In the genomic region with DNA sequence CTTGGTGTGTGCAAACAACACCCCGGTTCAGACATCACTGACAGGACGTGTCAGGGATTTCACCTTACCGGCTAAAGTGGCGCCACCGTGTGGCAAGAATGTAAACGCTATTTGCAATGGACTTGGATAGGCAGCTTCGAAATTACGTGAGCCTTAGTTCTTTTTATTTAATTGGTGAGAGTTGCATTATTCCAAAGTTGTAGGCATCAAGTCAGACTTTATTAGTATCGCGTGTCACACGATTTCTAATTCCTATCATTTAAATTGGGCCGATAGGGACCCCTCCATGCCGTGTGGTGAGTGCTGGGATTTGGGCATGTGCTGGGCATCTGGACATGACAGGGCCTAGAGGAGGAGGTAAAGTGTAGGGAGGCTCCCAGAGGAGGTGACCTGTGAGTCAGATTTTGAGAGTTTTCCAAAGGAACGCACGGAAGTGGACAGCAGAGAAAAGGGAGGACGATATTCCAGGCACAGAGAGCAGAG, we compare ENCODE assay signal across 1 cellular context.
TF ChIP-seq lines count a peak whose summit lies in the region.

No MANE protein-coding gene starts in this region.

TF ChIP-seq in HepG2, 621 proteins besides CTCF, POLR2A, EP300 and RAD21 (continued from another document and continues in another):
- TF ChIP-seq, protein P1, sequence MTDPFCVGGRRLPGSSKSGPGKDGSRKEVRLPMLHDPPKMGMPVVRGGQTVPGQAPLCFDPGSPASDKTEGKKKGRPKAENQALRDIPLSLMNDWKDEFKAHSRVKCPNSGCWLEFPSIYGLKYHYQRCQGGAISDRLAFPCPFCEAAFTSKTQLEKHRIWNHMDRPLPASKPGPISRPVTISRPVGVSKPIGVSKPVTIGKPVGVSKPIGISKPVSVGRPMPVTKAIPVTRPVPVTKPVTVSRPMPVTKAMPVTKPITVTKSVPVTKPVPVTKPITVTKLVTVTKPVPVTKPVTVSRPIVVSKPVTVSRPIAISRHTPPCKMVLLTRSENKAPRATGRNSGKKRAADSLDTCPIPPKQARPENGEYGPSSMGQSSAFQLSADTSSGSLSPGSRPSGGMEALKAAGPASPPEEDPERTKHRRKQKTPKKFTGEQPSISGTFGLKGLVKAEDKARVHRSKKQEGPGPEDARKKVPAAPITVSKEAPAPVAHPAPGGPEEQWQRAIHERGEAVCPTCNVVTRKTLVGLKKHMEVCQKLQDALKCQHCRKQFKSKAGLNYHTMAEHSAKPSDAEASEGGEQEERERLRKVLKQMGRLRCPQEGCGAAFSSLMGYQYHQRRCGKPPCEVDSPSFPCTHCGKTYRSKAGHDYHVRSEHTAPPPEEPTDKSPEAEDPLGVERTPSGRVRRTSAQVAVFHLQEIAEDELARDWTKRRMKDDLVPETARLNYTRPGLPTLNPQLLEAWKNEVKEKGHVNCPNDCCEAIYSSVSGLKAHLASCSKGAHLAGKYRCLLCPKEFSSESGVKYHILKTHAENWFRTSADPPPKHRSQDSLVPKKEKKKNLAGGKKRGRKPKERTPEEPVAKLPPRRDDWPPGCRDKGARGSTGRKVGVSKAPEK (CRISPR knock-in tag; IDR thresholded peaks at IDR 0.05; ENCODE audit: borderline replicate concordance), result peak; percentile 49; the same call in 1 of the 2 replicates
- TF ChIP-seq, protein P2, sequence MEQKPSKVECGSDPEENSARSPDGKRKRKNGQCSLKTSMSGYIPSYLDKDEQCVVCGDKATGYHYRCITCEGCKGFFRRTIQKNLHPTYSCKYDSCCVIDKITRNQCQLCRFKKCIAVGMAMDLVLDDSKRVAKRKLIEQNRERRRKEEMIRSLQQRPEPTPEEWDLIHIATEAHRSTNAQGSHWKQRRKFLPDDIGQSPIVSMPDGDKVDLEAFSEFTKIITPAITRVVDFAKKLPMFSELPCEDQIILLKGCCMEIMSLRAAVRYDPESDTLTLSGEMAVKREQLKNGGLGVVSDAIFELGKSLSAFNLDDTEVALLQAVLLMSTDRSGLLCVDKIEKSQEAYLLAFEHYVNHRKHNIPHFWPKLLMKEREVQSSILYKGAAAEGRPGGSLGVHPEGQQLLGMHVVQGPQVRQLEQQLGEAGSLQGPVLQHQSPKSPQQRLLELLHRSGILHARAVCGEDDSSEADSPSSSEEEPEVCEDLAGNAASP (CRISPR knock-in tag; IDR thresholded peaks at IDR 0.05; ENCODE audit: borderline replicate concordance), result peak; percentile 51; the same call in 1 of the 2 replicates
- TF ChIP-seq ZNF564 (CRISPR knock-in tag; IDR thresholded peaks at IDR 0.05) (no peak), ZNF713 (CRISPR knock-in tag; IDR thresholded peaks at IDR 0.05) (no peak), ZNF235 (CRISPR knock-in tag; IDR thresholded peaks at IDR 0.05; ENCODE audit: borderline replicate concordance) (no peak), GTF3A (CRISPR knock-in tag; conservative IDR thresholded peaks at IDR 0.05) (no peak), HDAC2 (CRISPR knock-in tag; IDR thresholded peaks at IDR 0.05) (peak; percentile 74; the same call in 1 of the 2 replicates), ZFY (CRISPR knock-in tag; IDR thresholded peaks at IDR 0.05) (peak; percentile 35), KDM6A (CRISPR knock-in tag; IDR thresholded peaks at IDR 0.05; ENCODE audit: low read depth) (peak; percentile 27; the same call in 1 of the 2 replicates), ZNF282 (IDR thresholded peaks at IDR 0.05; ENCODE audit: partially characterized antibody) (no peak), RBFOX2 (IDR thresholded peaks at IDR 0.05; ENCODE audit: low read depth, low read length) (no peak), MIXL1 (CRISPR knock-in tag; IDR thresholded peaks at IDR 0.05) (peak; percentile 40; the same call in 1 of the 2 replicates), ATRX (CRISPR knock-in tag; IDR thresholded peaks at IDR 0.05; ENCODE audit: borderline replicate concordance) (no peak), ZNF747 (CRISPR knock-in tag; IDR thresholded peaks at IDR 0.05; ENCODE audit: borderline replicate concordance) (no peak), HOXA3 (CRISPR knock-in tag; IDR thresholded peaks at IDR 0.05) (0 out of 2 replicates have a peak, but pooled peaks have one; percentile 15), RXRB (CRISPR knock-in tag; IDR thresholded peaks at IDR 0.05; ENCODE audit: borderline replicate concordance) (peak; percentile 57), NFRKB (IDR thresholded peaks at IDR 0.05) (no peak)
- TF ChIP-seq, protein P3, sequence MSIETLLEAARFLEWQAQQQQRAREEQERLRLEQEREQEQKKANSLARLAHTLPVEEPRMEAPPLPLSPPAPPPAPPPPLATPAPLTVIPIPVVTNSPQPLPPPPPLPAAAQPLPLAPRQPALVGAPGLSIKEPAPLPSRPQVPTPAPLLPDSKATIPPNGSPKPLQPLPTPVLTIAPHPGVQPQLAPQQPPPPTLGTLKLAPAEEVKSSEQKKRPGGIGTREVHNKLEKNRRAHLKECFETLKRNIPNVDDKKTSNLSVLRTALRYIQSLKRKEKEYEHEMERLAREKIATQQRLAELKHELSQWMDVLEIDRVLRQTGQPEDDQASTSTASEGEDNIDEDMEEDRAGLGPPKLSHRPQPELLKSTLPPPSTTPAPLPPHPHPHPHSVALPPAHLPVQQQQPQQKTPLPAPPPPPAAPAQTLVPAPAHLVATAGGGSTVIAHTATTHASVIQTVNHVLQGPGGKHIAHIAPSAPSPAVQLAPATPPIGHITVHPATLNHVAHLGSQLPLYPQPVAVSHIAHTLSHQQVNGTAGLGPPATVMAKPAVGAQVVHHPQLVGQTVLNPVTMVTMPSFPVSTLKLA (IDR thresholded peaks at IDR 0.05), result no peak
- TF ChIP-seq, protein P4, sequence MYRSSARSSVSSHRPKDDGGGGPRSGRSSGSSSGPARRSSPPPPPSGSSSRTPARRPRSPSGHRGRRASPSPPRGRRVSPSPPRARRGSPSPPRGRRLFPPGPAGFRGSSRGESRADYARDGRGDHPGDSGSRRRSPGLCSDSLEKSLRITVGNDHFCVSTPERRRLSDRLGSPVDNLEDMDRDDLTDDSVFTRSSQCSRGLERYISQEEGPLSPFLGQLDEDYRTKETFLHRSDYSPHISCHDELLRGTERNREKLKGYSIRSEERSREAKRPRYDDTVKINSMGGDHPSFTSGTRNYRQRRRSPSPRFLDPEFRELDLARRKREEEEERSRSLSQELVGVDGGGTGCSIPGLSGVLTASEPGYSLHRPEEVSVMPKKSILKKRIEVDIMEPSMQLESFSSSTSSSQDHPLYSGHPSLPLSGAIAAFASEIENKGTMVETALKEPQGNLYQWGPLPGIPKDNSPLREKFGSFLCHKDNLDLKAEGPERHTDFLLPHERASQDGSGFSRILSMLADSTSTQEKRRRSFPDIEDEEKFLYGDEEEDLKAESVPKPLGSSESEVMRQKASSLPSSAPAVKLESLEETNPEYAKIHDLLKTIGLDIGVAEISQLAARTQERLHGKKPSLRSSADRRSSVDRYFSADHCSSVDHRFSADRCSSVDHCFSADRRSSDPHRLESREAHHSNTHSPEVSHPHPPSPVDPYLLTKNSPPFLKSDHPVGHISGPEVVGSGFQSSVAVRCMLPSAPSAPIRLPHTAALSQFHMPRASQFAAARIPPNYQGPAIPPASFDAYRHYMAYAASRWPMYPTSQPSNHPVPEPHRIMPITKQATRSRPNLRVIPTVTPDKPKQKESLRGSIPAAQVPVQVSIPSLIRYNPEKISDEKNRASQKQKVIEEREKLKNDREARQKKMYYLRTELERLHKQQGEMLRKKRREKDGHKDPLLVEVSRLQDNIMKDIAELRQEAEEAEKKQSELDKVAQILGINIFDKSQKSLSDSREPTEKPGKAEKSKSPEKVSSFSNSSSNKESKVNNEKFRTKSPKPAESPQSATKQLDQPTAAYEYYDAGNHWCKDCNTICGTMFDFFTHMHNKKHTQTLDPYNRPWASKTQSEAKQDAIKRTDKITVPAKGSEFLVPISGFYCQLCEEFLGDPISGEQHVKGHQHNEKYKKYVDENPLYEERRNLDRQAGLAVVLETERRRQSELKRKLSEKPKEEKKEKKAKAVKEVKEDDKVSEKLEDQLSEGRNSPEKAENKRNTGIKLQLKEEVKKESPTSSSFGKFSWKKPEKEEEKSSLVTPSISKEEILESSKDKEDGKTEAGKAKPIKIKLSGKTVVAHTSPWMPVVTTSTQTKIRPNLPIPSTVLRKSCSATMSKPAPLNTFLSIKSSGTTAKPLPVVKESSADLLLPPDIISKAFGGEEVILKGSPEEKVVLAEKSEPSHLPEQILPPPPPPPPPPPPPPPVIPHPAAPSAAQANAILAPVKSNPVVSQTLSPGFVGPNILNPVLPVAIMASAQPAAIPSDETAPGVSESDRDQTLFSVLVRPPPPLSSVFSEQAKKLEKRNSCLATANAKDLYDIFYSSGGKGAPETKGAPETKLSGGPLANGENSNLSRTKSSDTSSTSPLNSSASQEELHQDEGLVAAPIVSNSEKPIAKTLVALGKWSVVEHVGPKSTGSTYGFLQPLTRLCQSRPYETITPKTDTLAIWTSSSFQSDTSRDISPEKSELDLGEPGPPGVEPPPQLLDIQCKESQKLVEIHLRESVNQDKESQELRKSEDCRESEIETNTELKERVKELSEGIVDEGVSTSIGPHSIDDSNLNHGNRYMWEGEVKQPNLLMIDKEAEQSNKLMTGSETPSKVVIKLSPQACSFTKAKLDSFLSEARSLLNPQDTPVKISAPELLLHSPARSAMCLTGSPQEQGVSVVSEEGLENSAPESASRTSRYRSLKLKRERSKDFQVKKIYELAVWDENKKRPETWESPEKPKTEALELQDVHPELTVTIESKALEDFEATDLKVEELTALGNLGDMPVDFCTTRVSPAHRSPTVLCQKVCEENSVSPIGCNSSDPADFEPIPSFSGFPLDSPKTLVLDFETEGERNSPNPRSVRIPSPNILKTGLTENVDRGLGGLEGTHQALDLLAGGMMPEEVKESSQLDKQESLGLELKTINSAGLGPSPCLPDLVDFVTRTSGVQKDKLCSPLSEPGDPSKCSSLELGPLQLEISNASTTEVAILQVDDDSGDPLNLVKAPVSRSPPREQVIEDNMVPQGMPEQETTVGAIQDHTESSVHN (CRISPR knock-in tag; IDR thresholded peaks at IDR 0.05), result no peak
- TF ChIP-seq, protein P5, sequence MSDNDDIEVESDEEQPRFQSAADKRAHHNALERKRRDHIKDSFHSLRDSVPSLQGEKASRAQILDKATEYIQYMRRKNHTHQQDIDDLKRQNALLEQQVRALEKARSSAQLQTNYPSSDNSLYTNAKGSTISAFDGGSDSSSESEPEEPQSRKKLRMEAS (IDR thresholded peaks at IDR 0.05), result peak; percentile 47
- TF ChIP-seq, protein P6, sequence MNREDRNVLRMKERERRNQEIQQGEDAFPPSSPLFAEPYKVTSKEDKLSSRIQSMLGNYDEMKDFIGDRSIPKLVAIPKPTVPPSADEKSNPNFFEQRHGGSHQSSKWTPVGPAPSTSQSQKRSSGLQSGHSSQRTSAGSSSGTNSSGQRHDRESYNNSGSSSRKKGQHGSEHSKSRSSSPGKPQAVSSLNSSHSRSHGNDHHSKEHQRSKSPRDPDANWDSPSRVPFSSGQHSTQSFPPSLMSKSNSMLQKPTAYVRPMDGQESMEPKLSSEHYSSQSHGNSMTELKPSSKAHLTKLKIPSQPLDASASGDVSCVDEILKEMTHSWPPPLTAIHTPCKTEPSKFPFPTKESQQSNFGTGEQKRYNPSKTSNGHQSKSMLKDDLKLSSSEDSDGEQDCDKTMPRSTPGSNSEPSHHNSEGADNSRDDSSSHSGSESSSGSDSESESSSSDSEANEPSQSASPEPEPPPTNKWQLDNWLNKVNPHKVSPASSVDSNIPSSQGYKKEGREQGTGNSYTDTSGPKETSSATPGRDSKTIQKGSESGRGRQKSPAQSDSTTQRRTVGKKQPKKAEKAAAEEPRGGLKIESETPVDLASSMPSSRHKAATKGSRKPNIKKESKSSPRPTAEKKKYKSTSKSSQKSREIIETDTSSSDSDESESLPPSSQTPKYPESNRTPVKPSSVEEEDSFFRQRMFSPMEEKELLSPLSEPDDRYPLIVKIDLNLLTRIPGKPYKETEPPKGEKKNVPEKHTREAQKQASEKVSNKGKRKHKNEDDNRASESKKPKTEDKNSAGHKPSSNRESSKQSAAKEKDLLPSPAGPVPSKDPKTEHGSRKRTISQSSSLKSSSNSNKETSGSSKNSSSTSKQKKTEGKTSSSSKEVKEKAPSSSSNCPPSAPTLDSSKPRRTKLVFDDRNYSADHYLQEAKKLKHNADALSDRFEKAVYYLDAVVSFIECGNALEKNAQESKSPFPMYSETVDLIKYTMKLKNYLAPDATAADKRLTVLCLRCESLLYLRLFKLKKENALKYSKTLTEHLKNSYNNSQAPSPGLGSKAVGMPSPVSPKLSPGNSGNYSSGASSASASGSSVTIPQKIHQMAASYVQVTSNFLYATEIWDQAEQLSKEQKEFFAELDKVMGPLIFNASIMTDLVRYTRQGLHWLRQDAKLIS (CRISPR knock-in tag; IDR thresholded peaks at IDR 0.05), result no peak
- TF ChIP-seq, protein P7, sequence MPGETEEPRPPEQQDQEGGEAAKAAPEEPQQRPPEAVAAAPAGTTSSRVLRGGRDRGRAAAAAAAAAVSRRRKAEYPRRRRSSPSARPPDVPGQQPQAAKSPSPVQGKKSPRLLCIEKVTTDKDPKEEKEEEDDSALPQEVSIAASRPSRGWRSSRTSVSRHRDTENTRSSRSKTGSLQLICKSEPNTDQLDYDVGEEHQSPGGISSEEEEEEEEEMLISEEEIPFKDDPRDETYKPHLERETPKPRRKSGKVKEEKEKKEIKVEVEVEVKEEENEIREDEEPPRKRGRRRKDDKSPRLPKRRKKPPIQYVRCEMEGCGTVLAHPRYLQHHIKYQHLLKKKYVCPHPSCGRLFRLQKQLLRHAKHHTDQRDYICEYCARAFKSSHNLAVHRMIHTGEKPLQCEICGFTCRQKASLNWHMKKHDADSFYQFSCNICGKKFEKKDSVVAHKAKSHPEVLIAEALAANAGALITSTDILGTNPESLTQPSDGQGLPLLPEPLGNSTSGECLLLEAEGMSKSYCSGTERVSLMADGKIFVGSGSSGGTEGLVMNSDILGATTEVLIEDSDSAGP (CRISPR knock-in tag; IDR thresholded peaks at IDR 0.05; ENCODE audit: borderline replicate concordance), result no peak
- TF ChIP-seq, protein P8, sequence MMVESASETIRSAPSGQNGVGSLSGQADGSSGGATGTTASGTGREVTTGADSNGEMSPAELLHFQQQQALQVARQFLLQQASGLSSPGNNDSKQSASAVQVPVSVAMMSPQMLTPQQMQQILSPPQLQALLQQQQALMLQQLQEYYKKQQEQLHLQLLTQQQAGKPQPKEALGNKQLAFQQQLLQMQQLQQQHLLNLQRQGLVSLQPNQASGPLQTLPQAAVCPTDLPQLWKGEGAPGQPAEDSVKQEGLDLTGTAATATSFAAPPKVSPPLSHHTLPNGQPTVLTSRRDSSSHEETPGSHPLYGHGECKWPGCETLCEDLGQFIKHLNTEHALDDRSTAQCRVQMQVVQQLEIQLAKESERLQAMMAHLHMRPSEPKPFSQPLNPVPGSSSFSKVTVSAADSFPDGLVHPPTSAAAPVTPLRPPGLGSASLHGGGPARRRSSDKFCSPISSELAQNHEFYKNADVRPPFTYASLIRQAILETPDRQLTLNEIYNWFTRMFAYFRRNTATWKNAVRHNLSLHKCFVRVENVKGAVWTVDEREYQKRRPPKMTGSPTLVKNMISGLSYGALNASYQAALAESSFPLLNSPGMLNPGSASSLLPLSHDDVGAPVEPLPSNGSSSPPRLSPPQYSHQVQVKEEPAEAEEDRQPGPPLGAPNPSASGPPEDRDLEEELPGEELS (CRISPR knock-in tag; IDR thresholded peaks at IDR 0.05), result peak; percentile 9; the same call in 1 of the 2 replicates
- TF ChIP-seq, protein P9, sequence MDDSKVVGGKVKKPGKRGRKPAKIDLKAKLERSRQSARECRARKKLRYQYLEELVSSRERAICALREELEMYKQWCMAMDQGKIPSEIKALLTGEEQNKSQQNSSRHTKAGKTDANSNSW (CRISPR knock-in tag; IDR thresholded peaks at IDR 0.05; ENCODE audit: borderline replicate concordance), result no peak
